Comparison of ENCODE assay signal across 23 cellular contexts in the genomic region with DNA sequence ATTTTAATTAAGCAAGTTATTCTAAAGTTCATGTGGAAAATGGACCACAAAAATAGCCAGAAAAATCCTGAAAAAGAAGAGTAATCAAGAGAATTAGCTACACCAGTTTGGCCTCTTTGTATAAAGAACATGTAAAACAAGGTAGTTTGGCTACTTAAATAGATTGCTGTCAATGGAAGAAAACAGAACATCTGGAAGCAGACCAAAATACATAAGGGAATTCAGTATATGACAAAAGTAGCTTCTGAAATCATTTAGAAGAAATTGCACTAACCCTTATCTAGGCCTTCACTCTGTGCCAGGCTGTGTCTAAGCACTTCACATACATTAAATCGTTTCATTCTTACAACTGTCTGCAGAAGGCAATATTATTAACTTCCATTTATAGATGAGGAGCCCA.
"Had no signal": no experiment of that assay in that cellular context is flagged by ENCODE, and none has a peak within 500 bp of the region (broad histone marks: within the 10 kb centered on the region; RNA-seq: fewer than 3 reads in every experiment).

No MANE protein-coding gene starts in this region.

- DNase-seq: colonic mucosa; cortex of kidney; effector CD8-positive, alpha-beta T cell; effector memory CD8-positive, alpha-beta T cell; endodermal cell; erythroblast; esophagus squamous epithelium; foreskin fibroblast; foreskin melanocyte; gastrocnemius medialis; glutamatergic neuron; head of caudate nucleus; heart right ventricle; hippocampal formation; left cardiac atrium; left lung; left ventricle myocardium superior; lower lobe of right lung; mesenchymal stem cell; midbrain; naive thymus-derived CD4-positive, alpha-beta T cell had no signal

- H3K27ac Mint-ChIP-seq: dendritic cell treated with granulocyte-macrophage colony-stimulating factor and Interleukin-4, amounts not matched to agents 40 ng/mL and 50 ng/mL, for 4 days; effector memory CD8-positive, alpha-beta T cell; endodermal cell; naive thymus-derived CD4-positive, alpha-beta T cell had no signal

- H3K9me3 Mint-ChIP-seq: effector memory CD8-positive, alpha-beta T cell had no signal

- H3K27me3 ChIP-seq: colonic mucosa, esophagus squamous epithelium, gastrocnemius medialis, heart right ventricle, left lung had no signal

- H3K4me3 ChIP-seq: colonic mucosa, esophagus squamous epithelium, gastrocnemius medialis, heart right ventricle, left lung, lower lobe of right lung had no signal

- H3K4me1 ChIP-seq: colonic mucosa, esophagus squamous epithelium, gastrocnemius medialis, heart right ventricle, left lung, lower lobe of right lung had no signal

- H3K27ac ChIP-seq: colonic mucosa, epithelial cell of prostate, esophagus squamous epithelium, gastrocnemius medialis, heart right ventricle, left lung, lower lobe of right lung had no signal

- H3K36me3 Mint-ChIP-seq: naive thymus-derived CD4-positive, alpha-beta T cell had no signal

- H3K4me3 Mint-ChIP-seq: dendritic cell treated with granulocyte-macrophage colony-stimulating factor and Interleukin-4, amounts not matched to agents 40 ng/mL and 50 ng/mL, for 4 days; effector memory CD8-positive, alpha-beta T cell; endodermal cell; naive thymus-derived CD4-positive, alpha-beta T cell had no signal

- H3K9me3 ChIP-seq: colonic mucosa, esophagus squamous epithelium, gastrocnemius medialis, left lung, lower lobe of right lung had no signal

- H3K36me3 ChIP-seq: colonic mucosa, esophagus squamous epithelium, gastrocnemius medialis, heart right ventricle, left lung, lower lobe of right lung had no signal

- H3K4me1 Mint-ChIP-seq: endodermal cell; naive thymus-derived CD4-positive, alpha-beta T cell had no signal

- H3K27me3 Mint-ChIP-seq: dendritic cell treated with granulocyte-macrophage colony-stimulating factor and Interleukin-4, amounts not matched to agents 40 ng/mL and 50 ng/mL, for 4 days had no signal
